15 cellular contexts compared by ENCODE assay signal in the genomic region with DNA sequence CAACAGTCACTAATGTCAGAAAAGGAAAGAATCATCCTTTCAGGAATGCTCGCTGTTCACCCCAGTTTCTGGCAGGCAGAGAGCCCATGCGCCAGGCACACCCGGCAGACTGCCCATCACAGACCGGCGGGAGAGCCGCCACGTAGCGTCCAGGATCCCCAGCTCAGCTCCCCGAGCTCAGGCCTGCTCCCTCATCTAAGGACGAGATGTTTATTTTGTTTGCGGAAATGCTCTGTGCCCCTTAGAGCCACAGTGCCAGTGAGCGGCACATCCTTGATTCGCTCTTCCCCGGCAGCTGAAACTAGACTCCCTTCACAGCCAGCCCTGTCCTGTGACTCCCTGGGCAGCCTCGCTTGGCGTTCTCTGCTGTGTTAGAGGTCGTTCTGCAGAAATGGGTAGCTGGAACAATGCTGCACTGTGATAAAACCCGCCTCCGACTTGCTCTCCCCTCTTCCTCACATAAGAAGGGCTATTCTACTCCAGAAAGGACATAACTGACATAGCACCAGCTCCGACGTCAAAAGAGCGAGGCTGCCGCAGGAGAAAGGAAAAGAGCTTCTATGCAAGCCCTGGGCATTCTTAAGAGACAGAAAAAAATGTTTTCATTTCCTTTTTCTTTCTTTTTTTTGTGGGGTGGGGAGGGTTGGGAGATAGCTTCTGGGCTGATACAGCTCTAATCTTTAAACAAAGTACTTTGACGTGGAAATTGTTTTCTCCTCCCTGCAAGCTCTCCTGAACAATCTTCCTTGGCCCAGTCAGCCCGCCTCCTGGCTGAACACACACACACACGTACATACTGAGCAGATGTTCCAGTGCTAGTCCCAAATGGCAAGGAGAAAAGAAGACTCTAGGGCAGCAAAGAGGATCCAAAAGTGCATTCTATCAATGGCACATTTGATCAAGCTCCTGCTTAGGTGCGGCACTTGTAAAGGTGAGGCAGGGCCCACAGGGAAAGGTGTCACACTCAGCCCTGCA. TPM values are rescaled to one million over a fixed set of nuclear protein-coding genes. Genes with fewer than 3 reads are reported as not detected.
DNase-seq lines count a peak whose midpoint lies in the region; ATAC-seq and TF ChIP-seq lines count a peak whose summit lies in the region.
"Had no signal": no experiment of that assay in that cellular context is flagged by ENCODE, and none has a peak within 500 bp of the region (broad histone marks: within the 10 kb centered on the region; RNA-seq: fewer than 3 reads in every experiment).

No MANE protein-coding gene starts in this region.

- no peak overlapping the region for H2AFZ ChIP-seq in osteoblast (ENCODE audit: low read length)

- TF ChIP-seq CTCF in WTC11 (IDR thresholded peaks at IDR 0.05) (no peak), heart left ventricle (IDR thresholded peaks at IDR 0.05) (no peak), thyroid gland (IDR thresholded peaks at IDR 0.05) (no peak), osteoblast (IDR thresholded peaks at IDR 0.05; ENCODE audit: extremely low read depth, low read depth, low read length) (no peak)

- H3K27me3 Mint-ChIP-seq in WTC11 (ENCODE audit: low read depth), result no peaks in the 10 kb centered on the region

- POLR2A ChIA-PET in WTC11 (lab: Charles Lee), result no interaction called here

- H3K27ac ChIP-seq in heart left ventricle (no peak overlapping the region), thyroid gland (no peak overlapping the region), osteoblast (ENCODE audit: low read depth, low read length) (no peak overlapping the region)
- H3K27ac ChIP-seq: left lung, upper lobe of left lung, VCaP had no signal

- H3K27ac Mint-ChIP-seq in WTC11, result peak overlapping the region; percentile 80

- H3K4me1 ChIP-seq in heart left ventricle, result peaks cover 0 to 4% (median 0%) of the 10 kb centered on the region in 12 donors
- H3K4me1 ChIP-seq in thyroid gland, result no peaks in the 10 kb centered on the region
- H3K4me1 ChIP-seq in osteoblast (ENCODE audit: insufficient read depth, low read length), result no peaks in the 10 kb centered on the region
- H3K4me1 ChIP-seq: left lung, upper lobe of left lung had no signal

- H3K9me3 Mint-ChIP-seq in WTC11, result no peaks in the 10 kb centered on the region

- no peak for ATAC-seq in WTC11
- ATAC-seq in heart left ventricle, result peak; percentile 34 to 55 (median 40)
- ATAC-seq: left lung had no signal

- TF ChIP-seq POLR2A in heart left ventricle (IDR thresholded peaks at IDR 0.05) (no peak), thyroid gland (IDR thresholded peaks at IDR 0.05) (no peak)

- peaks cover 80% of the 10 kb centered on the region for H3K36me3 Mint-ChIP-seq in WTC11

- no peaks in the 10 kb centered on the region for H3K27me3 ChIP-seq in heart left ventricle
- no peaks in the 10 kb centered on the region for H3K27me3 ChIP-seq in thyroid gland
- H3K27me3 ChIP-seq in osteoblast (ENCODE audit: insufficient read depth, low read length), result no peaks in the 10 kb centered on the region
- H3K27me3 ChIP-seq: left lung, MG63, upper lobe of left lung had no signal

- H3K4me3 ChIP-seq in heart left ventricle, result no peak overlapping the region
- H3K4me3 ChIP-seq in thyroid gland (replicated peaks in 1 of 3), result no peak overlapping the region
- H3K4me3 ChIP-seq in osteoblast (ENCODE audit: insufficient read depth, low read length), result no peak overlapping the region
- H3K4me3 ChIP-seq: left lung, MG63, upper lobe of left lung had no signal

- H3K36me3 ChIP-seq in heart left ventricle (peaks cover 0 to 97% (median 90%) of the 10 kb centered on the region in 9 donors), thyroid gland (peaks cover 35 to 50% of the 10 kb centered on the region in 2 donors), osteoblast (ENCODE audit: insufficient read depth, low read length) (peaks cover 85% of the 10 kb centered on the region)

- WGBS in heart left ventricle, 4 donors, result 75 to 84% (median 83%) methylated on average over 26 to 27 of the region's 27 CpGs
- 88% methylated on average over 26 to 27 of the region's 27 CpGs for WGBS in thyroid gland, 2 donors

- intact Hi-C loops in heart left ventricle (cut with DNase I), result no loop called here
- intact Hi-C loops in thyroid gland (cut with DNase I), result no loop called here

- CTCF ChIA-PET in WTC11 (lab: Charles Lee), result interaction anchor here (0.6 to 1.3 kb wide), 4 partner anchors 72 to 265 kb away, joined by 3 to 5 read pairs (median 4); no protein-coding TSS in a partner anchor

- no peak overlapping the region for H3K4me3 Mint-ChIP-seq in WTC11

- H4K20me1 ChIP-seq in osteoblast (ENCODE audit: insufficient read depth, low read length), result peaks cover 3% of the 10 kb centered on the region

- peaks cover 7% of the 10 kb centered on the region; the same call in 1 of the 2 replicates for H3K4me1 Mint-ChIP-seq in WTC11

- H3K9me3 ChIP-seq in heart left ventricle (peaks cover 0 to 7% (median 0%) of the 10 kb centered on the region in 12 donors), thyroid gland (no peaks in the 10 kb centered on the region), osteoblast (ENCODE audit: low read depth, low read length) (no peaks in the 10 kb centered on the region)
- H3K9me3 ChIP-seq: left lung, MG63, upper lobe of left lung had no signal

- DNase-seq in COLO829 (ENCODE audit: low spot score) (peak; percentile 91), WTC11 (ENCODE audit: low spot score) (no peak), heart left ventricle (no peak), occipital lobe (lab: John Stamatoyannopoulos, UW) (peak; percentile 73), AML-193 (lab: John Stamatoyannopoulos, UW) (no peak), thyroid gland (no peak), osteoblast (ENCODE audit: insufficient read length, low spot score, missing footprints) (no peak), mucosa of gallbladder (ENCODE audit: low spot score) (no peak)
- DNase-seq: left lung, SIG-M5, upper lobe of left lung had no signal

- no peaks in the 10 kb centered on the region for H3K79me2 ChIP-seq in osteoblast (ENCODE audit: insufficient read depth, low read length)

- no peak overlapping the region for H3K4me2 ChIP-seq in osteoblast (ENCODE audit: insufficient read depth, low read length)

TF ChIP-seq in WTC11, 78 proteins besides CTCF, POLR2A, EP300 and RAD21 (continues in another document):
- TF ChIP-seq, protein P1, sequence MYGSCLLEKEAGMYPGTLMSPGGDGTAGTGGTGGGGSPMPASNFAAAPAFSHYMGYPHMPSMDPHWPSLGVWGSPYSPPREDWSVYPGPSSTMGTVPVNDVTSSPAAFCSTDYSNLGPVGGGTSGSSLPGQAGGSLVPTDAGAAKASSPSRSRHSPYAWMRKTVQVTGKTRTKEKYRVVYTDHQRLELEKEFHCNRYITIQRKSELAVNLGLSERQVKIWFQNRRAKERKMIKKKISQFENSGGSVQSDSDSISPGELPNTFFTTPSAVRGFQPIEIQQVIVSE (CRISPR knock-in tag; IDR thresholded peaks at IDR 0.05; ENCODE audit: borderline replicate concordance), result no peak
- TF ChIP-seq GABPB1 (CRISPR knock-in tag; IDR thresholded peaks at IDR 0.05) (no peak), MYBL2 (CRISPR knock-in tag; IDR thresholded peaks at IDR 0.05) (no peak), KAT7 (CRISPR knock-in tag; IDR thresholded peaks at IDR 0.05; ENCODE audit: borderline replicate concordance) (no peak), RORB (CRISPR knock-in tag; IDR thresholded peaks at IDR 0.05) (no peak), GTF2I (CRISPR knock-in tag; conservative IDR thresholded peaks at IDR 0.05) (no peak), EMX1 (CRISPR knock-in tag; IDR thresholded peaks at IDR 0.05) (no peak)
- TF ChIP-seq, protein P2, sequence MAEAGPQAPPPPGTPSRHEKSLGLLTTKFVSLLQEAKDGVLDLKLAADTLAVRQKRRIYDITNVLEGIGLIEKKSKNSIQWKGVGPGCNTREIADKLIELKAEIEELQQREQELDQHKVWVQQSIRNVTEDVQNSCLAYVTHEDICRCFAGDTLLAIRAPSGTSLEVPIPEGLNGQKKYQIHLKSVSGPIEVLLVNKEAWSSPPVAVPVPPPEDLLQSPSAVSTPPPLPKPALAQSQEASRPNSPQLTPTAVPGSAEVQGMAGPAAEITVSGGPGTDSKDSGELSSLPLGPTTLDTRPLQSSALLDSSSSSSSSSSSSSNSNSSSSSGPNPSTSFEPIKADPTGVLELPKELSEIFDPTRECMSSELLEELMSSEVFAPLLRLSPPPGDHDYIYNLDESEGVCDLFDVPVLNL (CRISPR knock-in tag; IDR thresholded peaks at IDR 0.05; ENCODE audit: borderline replicate concordance, low read depth), result no peak
- TF ChIP-seq, protein P3, sequence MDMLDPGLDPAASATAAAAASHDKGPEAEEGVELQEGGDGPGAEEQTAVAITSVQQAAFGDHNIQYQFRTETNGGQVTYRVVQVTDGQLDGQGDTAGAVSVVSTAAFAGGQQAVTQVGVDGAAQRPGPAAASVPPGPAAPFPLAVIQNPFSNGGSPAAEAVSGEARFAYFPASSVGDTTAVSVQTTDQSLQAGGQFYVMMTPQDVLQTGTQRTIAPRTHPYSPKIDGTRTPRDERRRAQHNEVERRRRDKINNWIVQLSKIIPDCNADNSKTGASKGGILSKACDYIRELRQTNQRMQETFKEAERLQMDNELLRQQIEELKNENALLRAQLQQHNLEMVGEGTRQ (CRISPR knock-in tag; IDR thresholded peaks at IDR 0.05), result no peak
- TF ChIP-seq, protein P4, sequence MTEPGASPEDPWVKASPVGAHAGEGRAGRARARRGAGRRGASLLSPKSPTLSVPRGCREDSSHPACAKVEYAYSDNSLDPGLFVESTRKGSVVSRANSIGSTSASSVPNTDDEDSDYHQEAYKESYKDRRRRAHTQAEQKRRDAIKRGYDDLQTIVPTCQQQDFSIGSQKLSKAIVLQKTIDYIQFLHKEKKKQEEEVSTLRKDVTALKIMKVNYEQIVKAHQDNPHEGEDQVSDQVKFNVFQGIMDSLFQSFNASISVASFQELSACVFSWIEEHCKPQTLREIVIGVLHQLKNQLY (CRISPR knock-in tag; IDR thresholded peaks at IDR 0.05), result no peak

RNA-seq across cellular contexts. Expression of a gene that starts 37.2 kb away (rescaled TPM):
- not detected in 3 replicates for total RNA-seq in WTC11 (2021)
- 1 to 10 TPM in 2 of 9 donors, under 1 TPM in 2, not detected in 5; 0.58 to 4.2 (median 1.5) TPM for total RNA-seq in heart left ventricle
- 1 to 10 TPM in 1 of 2 donors, under 1 TPM in 1; 0.57 to 6.5 TPM for polyA plus RNA-seq in heart left ventricle
- total RNA-seq in occipital lobe, result not detected
- not detected for total RNA-seq in thyroid gland
- 0.59 and 0.72 TPM in 2 replicates for total RNA-seq in osteoblast
- total RNA-seq in mucosa of gallbladder, result not detected
- total RNA-seq: bronchial epithelial cell, renal cortical epithelial cell had no signal

RNA-seq across cellular contexts. Expression of a gene that starts 56.9 kb away (rescaled TPM):
- total RNA-seq in WTC11 (2021) (28.0 to 38.7 TPM (median 29.5 TPM) in 3 replicates), heart left ventricle (10 to 100 TPM in 6 of 9 donors, 1 to 10 TPM in 3; 6.7 to 26.0 (median 11.5) TPM), occipital lobe (13.1 TPM), thyroid gland (10 to 100 TPM; 13.6 to 23.9 (median 15.8) TPM), osteoblast (15.9 and 21.7 TPM in 2 replicates), mucosa of gallbladder (11.3 TPM)
- polyA plus RNA-seq in heart left ventricle, result 10 to 100 TPM in 1 of 2 donors, 1 to 10 TPM in 1; 4.6 to 10.3 TPM

RNA-seq across cellular contexts. Expression of a gene that starts 57.0 kb away (rescaled TPM):
- total RNA-seq in WTC11 (2021) (55.9 to 60.6 TPM (median 58.4 TPM) in 3 replicates), heart left ventricle (1 to 10 TPM; 1.4 to 4.1 (median 2.9) TPM), occipital lobe (9.0 TPM), thyroid gland (1 to 10 TPM; 4.8 to 7.1 (median 7.0) TPM), osteoblast (3.8 and 4.3 TPM in 2 replicates), mucosa of gallbladder (6.5 TPM)
- 1 to 10 TPM; 2.3 to 2.7 TPM for polyA plus RNA-seq in heart left ventricle

Comparison
In these comparisons a context has a peak if more than half of its experiments do, and no peak if none do; other contexts are left out.
1. DNase-seq: peak in COLO829 (single experiment) and occipital lobe (single experiment); none in WTC11 (single experiment), heart left ventricle (0 of 5), AML-193 (0 of 2), thyroid gland (0 of 2), osteoblast (single experiment) and mucosa of gallbladder (single experiment).